Comparison of ENCODE assay signal across 24 cellular contexts in the genomic region with DNA sequence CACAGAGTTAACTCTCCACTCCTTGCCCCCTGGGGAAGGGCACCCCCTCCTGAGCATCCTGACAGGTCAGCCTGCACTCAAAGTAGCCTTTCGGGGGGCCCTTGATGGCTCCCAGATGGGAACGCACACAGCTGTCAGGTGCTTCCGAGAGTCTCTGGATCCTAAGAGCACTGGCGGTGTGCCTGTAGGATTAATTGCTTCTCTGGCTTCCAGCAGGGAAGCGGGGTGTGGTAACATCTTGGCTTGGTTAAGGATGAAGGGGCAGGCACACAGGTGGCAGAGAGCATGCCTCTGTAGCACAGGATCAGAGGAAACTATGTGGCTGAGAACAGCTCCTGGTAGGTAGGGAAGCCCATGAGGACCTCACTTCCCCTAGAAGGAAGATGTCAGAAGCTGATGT.
"Had no signal": no experiment of that assay in that cellular context is flagged by ENCODE, and none has a peak within 500 bp of the region (broad histone marks: within the 10 kb centered on the region; RNA-seq: fewer than 3 reads in every experiment).

No MANE protein-coding gene starts in this region.

- H3K4me3 ChIP-seq: ascending aorta, body of pancreas, SJSA1 had no signal

- DNase-seq: activated CD4-positive, alpha-beta T cell treated with anti-CD3 and anti-CD28 coated beads for 4 hours; activated CD4-positive, alpha-beta T cell treated with anti-CD3 and anti-CD28 coated beads, Interleukin-2, amount 50 U/mL, for 48 hours; activated CD8-positive, alpha-beta memory T cell treated with anti-CD3 and anti-CD28 coated beads for 24 hours; activated effector memory CD4-positive, alpha-beta T cell treated with anti-CD3 and anti-CD28 coated beads, Interleukin-2, amount 50 U/mL, for 16 hours; activated naive CD4-positive, alpha-beta T cell treated with Interleukin-2 at 50 U/mL for 16 hours; activated naive CD8-positive, alpha-beta T cell treated with anti-CD3 and anti-CD28 coated beads, Interleukin-2, amount 50 U/mL, for 24 hours; activated T-cell treated with anti-CD3 and anti-CD28 coated beads, Interleukin-2, amount 50 U/mL, for 4 hours; amniotic stem cell; body of pancreas; central memory CD4-positive, alpha-beta T cell; Kasumi-1; KBM-7; NCI-H1048; NCI-H1930; NCI-H2107; NCI-H2227 treated with DMSO at 0.1 percent for 48 hours; NCI-H446 treated with DMSO at 0.1 percent for 48 hours; NCI-H526; PC-3; SHP77 had no signal

- H3K4me1 ChIP-seq: ascending aorta, body of pancreas, SJSA1 had no signal

- FAIRE-seq: bronchial epithelial cell, RCC 7860 had no signal

- H3K27ac ChIP-seq: ascending aorta, body of pancreas, SJSA1 had no signal

- H3K36me3 ChIP-seq: ascending aorta, SJSA1 had no signal

- H3K9me3 ChIP-seq: ascending aorta, body of pancreas, SJSA1 had no signal
